ENCODE assay signal across 1 cellular context in genomic region chr1:154961497-154962237, GRCh38.
TF ChIP-seq lines count a peak whose summit lies in the region.

A gene with protein sequence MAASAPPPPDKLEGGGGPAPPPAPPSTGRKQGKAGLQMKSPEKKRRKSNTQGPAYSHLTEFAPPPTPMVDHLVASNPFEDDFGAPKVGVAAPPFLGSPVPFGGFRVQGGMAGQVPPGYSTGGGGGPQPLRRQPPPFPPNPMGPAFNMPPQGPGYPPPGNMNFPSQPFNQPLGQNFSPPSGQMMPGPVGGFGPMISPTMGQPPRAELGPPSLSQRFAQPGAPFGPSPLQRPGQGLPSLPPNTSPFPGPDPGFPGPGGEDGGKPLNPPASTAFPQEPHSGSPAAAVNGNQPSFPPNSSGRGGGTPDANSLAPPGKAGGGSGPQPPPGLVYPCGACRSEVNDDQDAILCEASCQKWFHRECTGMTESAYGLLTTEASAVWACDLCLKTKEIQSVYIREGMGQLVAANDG (minus strand): TSS chr1:154961782. CDS start chr1:154961576, 206 bp downstream.

TF ChIP-seq in K562, 482 proteins besides CTCF, POLR2A, EP300 and RAD21 (continued from another document):
- TF ChIP-seq, protein P1, sequence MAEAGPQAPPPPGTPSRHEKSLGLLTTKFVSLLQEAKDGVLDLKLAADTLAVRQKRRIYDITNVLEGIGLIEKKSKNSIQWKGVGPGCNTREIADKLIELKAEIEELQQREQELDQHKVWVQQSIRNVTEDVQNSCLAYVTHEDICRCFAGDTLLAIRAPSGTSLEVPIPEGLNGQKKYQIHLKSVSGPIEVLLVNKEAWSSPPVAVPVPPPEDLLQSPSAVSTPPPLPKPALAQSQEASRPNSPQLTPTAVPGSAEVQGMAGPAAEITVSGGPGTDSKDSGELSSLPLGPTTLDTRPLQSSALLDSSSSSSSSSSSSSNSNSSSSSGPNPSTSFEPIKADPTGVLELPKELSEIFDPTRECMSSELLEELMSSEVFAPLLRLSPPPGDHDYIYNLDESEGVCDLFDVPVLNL (CRISPR knock-in tag; IDR thresholded peaks at IDR 0.05; ENCODE audit: low read depth), result 0 out of 2 replicates have a peak, but pooled peaks have one; percentile 51
- no peak for TF ChIP-seq ZNF584 (CRISPR knock-in tag; IDR thresholded peaks at IDR 0.05; ENCODE audit: low read depth)
- TF ChIP-seq SREBF2 (CRISPR knock-in tag; IDR thresholded peaks at IDR 0.05), result no peak
- no peak; the same call in 1 of the 2 replicates for TF ChIP-seq SMC3 (conservative IDR thresholded peaks at IDR 0.05; ENCODE audit: insufficient read depth, low read depth, low read length)
- no peak for TF ChIP-seq ADNP (tag; IDR thresholded peaks at IDR 0.05)
- peak; percentile 57 for TF ChIP-seq HCFC1 (IDR thresholded peaks at IDR 0.05; ENCODE audit: low read depth, low read length)
- TF ChIP-seq NR3C1 (CRISPR knock-in tag; IDR thresholded peaks at IDR 0.05), result no peak
